In the genomic region with DNA sequence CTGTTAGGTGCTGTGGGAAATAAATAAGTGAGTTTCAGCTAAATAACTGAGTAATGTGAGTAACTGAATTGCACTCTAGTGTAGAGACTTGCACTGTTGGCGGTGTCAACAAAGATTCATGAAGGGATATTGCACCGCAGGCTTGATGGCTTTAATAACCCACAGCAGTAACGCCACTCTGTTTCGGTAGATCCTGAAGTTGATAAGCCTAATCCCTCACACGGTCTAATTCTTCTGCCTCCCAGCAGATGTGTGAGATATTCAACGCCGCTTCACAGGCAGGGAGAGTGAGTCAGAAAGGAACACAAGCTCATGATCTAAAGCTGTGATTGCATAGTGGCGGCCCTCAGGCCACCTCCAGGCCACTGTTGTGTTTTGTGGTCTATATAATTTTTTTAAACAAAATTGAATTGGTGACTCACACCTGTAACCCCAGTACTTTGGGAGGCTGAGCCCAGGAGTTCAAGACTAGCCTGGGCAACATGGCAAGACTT, we compare ENCODE assay signal across 8 cellular contexts.
DNase-seq lines count a peak whose midpoint lies in the region; ATAC-seq and TF ChIP-seq lines count a peak whose summit lies in the region.
"Had no signal": no experiment of that assay in that cellular context is flagged by ENCODE, and none has a peak within 500 bp of the region (broad histone marks: within the 10 kb centered on the region; RNA-seq: fewer than 3 reads in every experiment).

No MANE protein-coding gene starts in this region.

- H3K4me1 ChIP-seq in parathyroid adenoma (peaks cover 11% of the 10 kb centered on the region), tibial nerve (peaks cover 0 to 10% (median 0%) of the 10 kb centered on the region in 4 donors)

- H2AFZ ChIP-seq in parathyroid adenoma = no peak overlapping the region

- H3K79me2 ChIP-seq in parathyroid adenoma = no peaks in the 10 kb centered on the region

- H3K36me3 ChIP-seq in parathyroid adenoma (ENCODE audit: control insufficient read depth, insufficient read depth, low read length) (no peaks in the 10 kb centered on the region), tibial nerve (no peaks in the 10 kb centered on the region)

- H3K27ac Mint-ChIP-seq in central memory CD8-positive, alpha-beta T cell (ENCODE audit: low read depth) = peak overlapping the region; percentile 17

- no peaks in the 10 kb centered on the region for H3K36me3 Mint-ChIP-seq in central memory CD8-positive, alpha-beta T cell (ENCODE audit: insufficient read depth)

- H3K27ac ChIP-seq in parathyroid adenoma (no peak overlapping the region), tibial nerve (no peak overlapping the region)

- TF ChIP-seq POLR2A in tibial nerve (IDR thresholded peaks at IDR 0.05) = no peak

- no peaks in the 10 kb centered on the region for H3K27me3 Mint-ChIP-seq in central memory CD8-positive, alpha-beta T cell

- DNase-seq in H4 (ENCODE audit: low spot score) = peak; percentile 99
- peak; percentile 23 to 35 for DNase-seq in NCI-H526 (lab: John Stamatoyannopoulos, UW)
- no peak for DNase-seq in central memory CD8-positive, alpha-beta T cell (ENCODE audit: low spot score in 2 of 2)
- DNase-seq in tibial nerve (ENCODE audit: low spot score in 2 of 2) = no peak
- no peak for DNase-seq in NCI-H774 (lab: John Stamatoyannopoulos, UW)
- DNase-seq: NCI-H345 had no signal

- H3K9me3 ChIP-seq in parathyroid adenoma (ENCODE audit: control insufficient read depth, low read length) = no peaks in the 10 kb centered on the region
- H3K9me3 ChIP-seq in tibial nerve = no peaks in the 10 kb centered on the region

- H3K4me3 Mint-ChIP-seq in central memory CD8-positive, alpha-beta T cell = no peak overlapping the region

- no peak overlapping the region for H3K9ac ChIP-seq in parathyroid adenoma

- H3K4me1 Mint-ChIP-seq in central memory CD8-positive, alpha-beta T cell = peaks cover 11% of the 10 kb centered on the region

- no peaks in the 10 kb centered on the region for H3K9me3 Mint-ChIP-seq in central memory CD8-positive, alpha-beta T cell

- peak; percentile 24 for ATAC-seq in central memory CD8-positive, alpha-beta T cell (replicated peaks; ENCODE audit: extremely low read depth, poor library complexity, severe bottlenecking)
- ATAC-seq in HG03280 (IDR thresholded peaks at IDR 0.05; ENCODE audit: unreplicated experiment) = no peak

- H3K27me3 ChIP-seq in parathyroid adenoma (ENCODE audit: control insufficient read depth, insufficient read depth, low read length) = no peaks in the 10 kb centered on the region
- no peaks in the 10 kb centered on the region for H3K27me3 ChIP-seq in tibial nerve

- 66 to 78% methylated on average over 8 of the region's 8 CpGs for WGBS in tibial nerve, 2 donors

- TF ChIP-seq EP300 in tibial nerve (IDR thresholded peaks at IDR 0.05) = no peak

- TF ChIP-seq CTCF in parathyroid adenoma (IDR thresholded peaks at IDR 0.05) = no peak
- TF ChIP-seq CTCF in tibial nerve (IDR thresholded peaks at IDR 0.05) = no peak

- H3K4me3 ChIP-seq in parathyroid adenoma (ENCODE audit: low read depth, low read length) = no peak overlapping the region
- H3K4me3 ChIP-seq in tibial nerve = no peak overlapping the region

- H3K4me2 ChIP-seq in parathyroid adenoma (ENCODE audit: low read length) = peak overlapping the region; percentile 21

Comparison
In these comparisons a context has a peak if more than half of its experiments do, and no peak if none do; other contexts are left out.
1. DNase-seq: peak in H4 (single experiment) and NCI-H526 (2 of 2); none in central memory CD8-positive, alpha-beta T cell (0 of 2), tibial nerve (0 of 2) and NCI-H774 (single experiment).